In the genomic region with DNA sequence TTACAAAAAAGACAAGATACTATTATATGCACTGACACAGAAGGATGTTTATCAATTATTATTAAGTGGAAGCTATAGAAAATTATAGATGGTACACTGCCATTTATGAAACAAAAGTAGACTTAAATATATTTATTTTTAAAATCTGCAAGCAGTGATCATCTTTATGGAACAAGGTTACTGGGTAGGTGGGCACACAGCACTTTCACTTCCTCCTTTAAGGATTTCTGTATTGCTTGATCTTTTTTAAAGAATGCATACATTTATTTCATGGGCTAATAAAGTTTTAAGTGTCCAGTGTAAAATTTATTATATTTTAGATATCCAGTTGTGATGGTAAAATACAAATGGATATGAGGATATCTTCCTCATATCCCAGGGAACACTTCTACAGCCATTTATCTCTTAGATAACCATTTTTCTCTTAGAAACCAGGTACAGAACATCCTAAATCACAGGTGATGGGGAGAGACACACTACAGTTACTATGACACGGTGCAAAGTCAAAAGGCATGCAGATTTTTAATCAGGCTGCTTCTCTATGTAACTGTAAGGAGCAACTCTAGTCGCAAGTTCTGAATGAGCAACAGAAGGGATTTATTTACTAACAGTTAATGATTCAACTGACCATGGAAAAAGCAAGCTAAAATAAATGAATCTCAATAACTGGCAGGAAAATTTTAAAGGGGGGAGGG, we compare ENCODE assay signal across 12 cellular contexts. TPM values are rescaled to one million over a fixed set of nuclear protein-coding genes. Genes with fewer than 3 reads are reported as not detected.
DNase-seq lines count a peak whose midpoint lies in the region; ATAC-seq, FAIRE-seq and TF ChIP-seq lines count a peak whose summit lies in the region.
"Had no signal": no experiment of that assay in that cellular context is flagged by ENCODE, and none has a peak within 500 bp of the region (broad histone marks: within the 10 kb centered on the region; RNA-seq: fewer than 3 reads in every experiment).

No MANE protein-coding gene starts in this region.

- FAIRE-seq in astrocyte (lab: Jason Lieb, UNC) = no peak

- H3K27me3 ChIP-seq in Loucy (ENCODE audit: insufficient read depth, low read length, poor library complexity, severe bottlenecking) (no peaks in the 10 kb centered on the region), astrocyte (ENCODE audit: insufficient read depth, low read length) (no peaks in the 10 kb centered on the region)
- H3K27me3 ChIP-seq: SJSA1 had no signal

- POLR2A ChIA-PET in activated CD8-positive, alpha-beta T cell treated with anti-CD3 and anti-CD28 coated beads for 36 hours (lab: Charles Lee) = no interaction called here
- POLR2A ChIA-PET in activated CD8-positive, alpha-beta T cell treated with anti-CD3 and anti-CD28 coated beads, Interleukin-2, amount 10 ng/mL, durations not matched to agents 7 days and 5 days (lab: Charles Lee) = no interaction called here

- CTCF ChIA-PET in activated CD8-positive, alpha-beta T cell treated with anti-CD3 and anti-CD28 coated beads for 36 hours (lab: Charles Lee) = interaction anchor here (0.6 to 1.0 kb wide), 2 partner anchors 13 to 1504 kb away, joined by 3 read pairs; no protein-coding TSS in a partner anchor
- CTCF ChIA-PET in activated CD8-positive, alpha-beta T cell treated with anti-CD3 and anti-CD28 coated beads, Interleukin-2, amount 10 ng/mL, durations not matched to agents 7 days and 5 days (lab: Charles Lee) = no interaction called here

- TF ChIP-seq CTCF in activated CD8-positive, alpha-beta T cell treated with anti-CD3 and anti-CD28 coated beads for 36 hours (IDR thresholded peaks at IDR 0.05) = no peak
- TF ChIP-seq CTCF in Loucy (conservative IDR thresholded peaks at IDR 0.05; ENCODE audit: low read length) = no peak
- TF ChIP-seq CTCF in astrocyte (IDR thresholded peaks at IDR 0.05; ENCODE audit: insufficient read depth, low read depth, low read length) = no peak
- TF ChIP-seq CTCF in mucosa of descending colon (IDR thresholded peaks at IDR 0.05) = no peak

- H3K79me2 ChIP-seq in Loucy (ENCODE audit: insufficient read depth, low read length) (peaks cover 58% of the 10 kb centered on the region), astrocyte (ENCODE audit: insufficient read depth, low read length) (peaks cover 62% of the 10 kb centered on the region)

- peaks cover 2% of the 10 kb centered on the region for H3K27me3 Mint-ChIP-seq in activated CD8-positive, alpha-beta T cell treated with anti-CD3 and anti-CD28 coated beads for 36 hours
- peaks cover 7% of the 10 kb centered on the region for H3K27me3 Mint-ChIP-seq in activated CD8-positive, alpha-beta T cell treated with anti-CD3 and anti-CD28 coated beads, Interleukin-2, amount 10 ng/mL, durations not matched to agents 7 days and 5 days (ENCODE audit: low read depth)
- H3K27me3 Mint-ChIP-seq in astrocyte (ENCODE audit: low read depth, unreplicated experiment) = no peaks in the 10 kb centered on the region

- H4K20me1 ChIP-seq in Loucy (ENCODE audit: insufficient read depth, low read length, poor library complexity, severe bottlenecking) = peaks cover 26% of the 10 kb centered on the region
- H4K20me1 ChIP-seq in astrocyte (ENCODE audit: insufficient read depth, low read length) = peaks cover 11% of the 10 kb centered on the region

- DNase-seq in activated CD8-positive, alpha-beta T cell treated with anti-CD3 and anti-CD28 coated beads for 36 hours = no peak
- no peak for DNase-seq in activated CD8-positive, alpha-beta T cell treated with anti-CD3 and anti-CD28 coated beads, Interleukin-2, amount 10 ng/mL, durations not matched to agents 7 days and 5 days
- no peak for DNase-seq in astrocyte (ENCODE audit: low read depth)
- peak; percentile 48 for DNase-seq in renal cortical epithelial cell (ENCODE audit: low read depth)
- no peak for DNase-seq in mucosa of descending colon
- DNase-seq in SW480 (ENCODE audit: low spot score) = no peak
- DNase-seq: C1 segment of cervical spinal cord; effector CD8-positive, alpha-beta T cell; NCI-H187 treated with DMSO at 0.1 percent for 48 hours had no signal

- H3K27ac ChIP-seq in astrocyte (ENCODE audit: low read depth, low read length) = no peak overlapping the region
- H3K27ac ChIP-seq: SJSA1 had no signal

- intact Hi-C loops in activated CD8-positive, alpha-beta T cell treated with anti-CD3 and anti-CD28 coated beads for 36 hours (cut with micrococcal nuclease) = no loop called here
- intact Hi-C loops in mucosa of descending colon (cut with DNase I, micrococcal nuclease) = no loop called here

- peak overlapping the region; percentile 96 for H3K27ac Mint-ChIP-seq in activated CD8-positive, alpha-beta T cell treated with anti-CD3 and anti-CD28 coated beads for 36 hours
- H3K27ac Mint-ChIP-seq in activated CD8-positive, alpha-beta T cell treated with anti-CD3 and anti-CD28 coated beads, Interleukin-2, amount 10 ng/mL, durations not matched to agents 7 days and 5 days = no peak overlapping the region
- H3K27ac Mint-ChIP-seq in astrocyte (ENCODE audit: unreplicated experiment) = no peak overlapping the region

- H2AFZ ChIP-seq in Loucy (ENCODE audit: low read length) = no peak overlapping the region
- no peak overlapping the region for H2AFZ ChIP-seq in astrocyte (ENCODE audit: low read depth, low read length)

- H3K9me3 Mint-ChIP-seq in activated CD8-positive, alpha-beta T cell treated with anti-CD3 and anti-CD28 coated beads for 36 hours = peaks cover 19% of the 10 kb centered on the region
- H3K9me3 Mint-ChIP-seq in activated CD8-positive, alpha-beta T cell treated with anti-CD3 and anti-CD28 coated beads, Interleukin-2, amount 10 ng/mL, durations not matched to agents 7 days and 5 days (ENCODE audit: insufficient read depth) = peaks cover 15% of the 10 kb centered on the region
- peaks cover 6% of the 10 kb centered on the region for H3K9me3 Mint-ChIP-seq in astrocyte (ENCODE audit: unreplicated experiment)

- ATAC-seq in activated CD8-positive, alpha-beta T cell treated with anti-CD3 and anti-CD28 coated beads for 36 hours = no peak
- ATAC-seq in activated CD8-positive, alpha-beta T cell treated with anti-CD3 and anti-CD28 coated beads, Interleukin-2, amount 10 ng/mL, durations not matched to agents 7 days and 5 days = no peak
- ATAC-seq in mucosa of descending colon (no peak), GM18873 (IDR thresholded peaks at IDR 0.05; ENCODE audit: low FRiP score, unreplicated experiment) (no peak)

- 0 out of 2 replicates have a peak, but pooled peaks cover 5% of the 10 kb centered on the region for H3K9me3 ChIP-seq in Loucy (ENCODE audit: insufficient read depth, low read depth, low read length)
- H3K9me3 ChIP-seq in astrocyte (ENCODE audit: insufficient read depth, low read depth, low read length) = no peaks in the 10 kb centered on the region
- H3K9me3 ChIP-seq in mucosa of descending colon = no peaks in the 10 kb centered on the region
- H3K9me3 ChIP-seq: SJSA1 had no signal

- no peaks in the 10 kb centered on the region for H3K9me2 ChIP-seq in Loucy (replicated peaks; ENCODE audit: low read depth, low read length)

- H3K4me3 ChIP-seq in Loucy (ENCODE audit: low read length, poor library complexity, severe bottlenecking) = peak overlapping the region; percentile 83
- no peak overlapping the region for H3K4me3 ChIP-seq in astrocyte (ENCODE audit: insufficient read depth, low read depth, low read length)
- H3K4me3 ChIP-seq in mucosa of descending colon = no peak overlapping the region
- H3K4me3 ChIP-seq: SJSA1 had no signal

- peak overlapping the region; percentile 94 for H3K4me3 Mint-ChIP-seq in activated CD8-positive, alpha-beta T cell treated with anti-CD3 and anti-CD28 coated beads for 36 hours
- H3K4me3 Mint-ChIP-seq in activated CD8-positive, alpha-beta T cell treated with anti-CD3 and anti-CD28 coated beads, Interleukin-2, amount 10 ng/mL, durations not matched to agents 7 days and 5 days = no peak overlapping the region
- H3K4me3 Mint-ChIP-seq in astrocyte (ENCODE audit: unreplicated experiment) = peak overlapping the region; percentile 94

- peaks cover 38% of the 10 kb centered on the region for H3K36me3 Mint-ChIP-seq in activated CD8-positive, alpha-beta T cell treated with anti-CD3 and anti-CD28 coated beads for 36 hours (ENCODE audit: low read depth)
- H3K36me3 Mint-ChIP-seq in activated CD8-positive, alpha-beta T cell treated with anti-CD3 and anti-CD28 coated beads, Interleukin-2, amount 10 ng/mL, durations not matched to agents 7 days and 5 days (ENCODE audit: low read depth) = peaks cover 34% of the 10 kb centered on the region
- H3K36me3 Mint-ChIP-seq in astrocyte (ENCODE audit: low read depth, unreplicated experiment) = no peaks in the 10 kb centered on the region

- no peaks in the 10 kb centered on the region for H3F3A ChIP-seq in Loucy (ENCODE audit: low read depth)

- H3K4me1 ChIP-seq in Loucy (ENCODE audit: insufficient read depth, low read length, poor library complexity, severe bottlenecking) = peaks cover 29% of the 10 kb centered on the region
- H3K4me1 ChIP-seq in astrocyte (ENCODE audit: insufficient read depth, low read length) = peaks cover 15% of the 10 kb centered on the region
- H3K4me1 ChIP-seq in mucosa of descending colon (ENCODE audit: low read depth) = peaks cover 19% of the 10 kb centered on the region

- H3K4me2 ChIP-seq in Loucy (ENCODE audit: low read depth, low read length, poor library complexity, severe bottlenecking) (peak overlapping the region; percentile 82), astrocyte (ENCODE audit: low read length) (peak overlapping the region; percentile 87)

- no peak overlapping the region for H3K9ac ChIP-seq in Loucy (ENCODE audit: low read depth, low read length, poor library complexity, severe bottlenecking)
- H3K9ac ChIP-seq in astrocyte (ENCODE audit: low read length) = no peak overlapping the region

- H3K36me3 ChIP-seq in Loucy (ENCODE audit: insufficient read depth, low read length) (no peaks in the 10 kb centered on the region), astrocyte (ENCODE audit: insufficient read depth, low read length) (no peaks in the 10 kb centered on the region), mucosa of descending colon (ENCODE audit: low read depth) (no peaks in the 10 kb centered on the region)

- H3K4me1 Mint-ChIP-seq in activated CD8-positive, alpha-beta T cell treated with anti-CD3 and anti-CD28 coated beads for 36 hours (ENCODE audit: low read depth) = peaks cover 44% of the 10 kb centered on the region
- peaks cover 18% of the 10 kb centered on the region for H3K4me1 Mint-ChIP-seq in activated CD8-positive, alpha-beta T cell treated with anti-CD3 and anti-CD28 coated beads, Interleukin-2, amount 10 ng/mL, durations not matched to agents 7 days and 5 days (ENCODE audit: low read depth)
- H3K4me1 Mint-ChIP-seq in astrocyte (ENCODE audit: low read depth, unreplicated experiment) = peaks cover 29% of the 10 kb centered on the region

RNA-seq across cellular contexts. Expression of a gene that starts 2.3 kb away (rescaled TPM):
- total RNA-seq in activated CD8-positive, alpha-beta T cell treated with anti-CD3 and anti-CD28 coated beads for 36 hours = 10 to 100 TPM; 16.4 to 17.5 TPM
- total RNA-seq in activated CD8-positive, alpha-beta T cell treated with anti-CD3 and anti-CD28 coated beads, Interleukin-2, amount 10 ng/mL, durations not matched to agents 7 days and 5 days = 1 to 10 TPM; 9.0 to 9.5 TPM
- total RNA-seq in astrocyte (16.1 and 16.6 TPM in 2 replicates), renal cortical epithelial cell (20.0 and 39.4 TPM in 2 replicates), mucosa of descending colon (10 to 100 TPM; 13.2 to 23.8 (median 22.5) TPM)
